In genomic region chr13:31012285-31013024, GRCh38 we compare ENCODE assay signal across 10 cellular contexts.
A peak's percentile ranks its signal among the peaks of the same experiment; 100 is the strongest.
DNase-seq lines count a peak whose midpoint lies in the region; ATAC-seq, FAIRE-seq and TF ChIP-seq lines count a peak whose summit lies in the region.
"Had no signal": no experiment of that assay in that cellular context is flagged by ENCODE, and none has a peak within 500 bp of the region (broad histone marks: within the 10 kb centered on the region; RNA-seq: fewer than 3 reads in every experiment).

No MANE protein-coding gene starts in this region.

- POLR2A ChIA-PET in A549 (lab: Yijun Ruan, JAX) = no interaction called here
- POLR2A ChIA-PET in CD4-positive, alpha-beta T cell (lab: Charles Lee) = no interaction called here

- CTCF ChIA-PET in A549 (lab: Yijun Ruan, JAX) = interaction anchor here (0.8 to 1.8 kb wide), 3 partner anchors 8 to 17 kb away, joined by 3 to 4 read pairs (median 3); no protein-coding TSS in a partner anchor
- CTCF ChIA-PET in CD4-positive, alpha-beta T cell (lab: Charles Lee) = no interaction called here

- intact Hi-C loops in CD4-positive, alpha-beta T cell (cut with DNase I, micrococcal nuclease) = no loop called here

- H3K27me3 ChIP-seq in NT2/D1 (ENCODE audit: insufficient read depth, insufficient read length) = no peaks in the 10 kb centered on the region
- H3K27me3 ChIP-seq in CD4-positive, alpha-beta T cell (ENCODE audit: control insufficient read depth, insufficient read depth, low read length) = no peaks in the 10 kb centered on the region

- no peak for TF ChIP-seq EP300 in A549 (IDR thresholded peaks at IDR 0.05)

- WGBS in A549 (ENCODE audit: missing lambda C conversion rate) = 65% methylated on average over 6 of the region's 6 CpGs

- H3K9me3 ChIP-seq in A549 = no peaks in the 10 kb centered on the region
- H3K9me3 ChIP-seq in NT2/D1 (ENCODE audit: insufficient read depth, low read length) = no peaks in the 10 kb centered on the region
- H3K9me3 ChIP-seq in CD4-positive, alpha-beta T cell (ENCODE audit: control insufficient read depth, low read length) = no peaks in the 10 kb centered on the region

- H3K4me1 ChIP-seq in A549 (no peaks in the 10 kb centered on the region), NT2/D1 (ENCODE audit: insufficient read depth, insufficient read length) (no peaks in the 10 kb centered on the region)

- H3K36me3 Mint-ChIP-seq in CD4-positive, alpha-beta T cell (ENCODE audit: low read depth) = no peaks in the 10 kb centered on the region
- H3K36me3 Mint-ChIP-seq: activated naive CD4-positive, alpha-beta T cell treated with anti-CD3 and anti-CD28 coated beads, Interleukin-2, amount 50 U/mL, for 24 hours had no signal

- TF ChIP-seq RAD21 in A549 (conservative IDR thresholded peaks at IDR 0.05 in 1 of 2, IDR thresholded peaks at IDR 0.05 in 1 of 2) = peak; percentile 44 to 55; a peak in 4 of 5 replicates

- no peak overlapping the region for H3K4me2 ChIP-seq in A549

- ATAC-seq in A549 = no peak
- ATAC-seq in GM18868 (IDR thresholded peaks at IDR 0.05; ENCODE audit: unreplicated experiment) = peak; percentile 54
- no peak for ATAC-seq in HG02763 (IDR thresholded peaks at IDR 0.05; ENCODE audit: unreplicated experiment)
- no peak for ATAC-seq in CD4-positive, alpha-beta T cell (ENCODE audit: poor library complexity)

- FAIRE-seq in A549 (lab: Jason Lieb, UNC) = no peak

- no peak overlapping the region for H3K27ac ChIP-seq in A549
- H3K27ac ChIP-seq in CD4-positive, alpha-beta T cell (ENCODE audit: low read depth, low read length) = no peak overlapping the region

- DNase-seq in A549 (ENCODE audit: low read depth in 1 of 2, low spot score in 1 of 2) (peak in 1 of 2 experiments; percentile 10), NT2/D1 (ENCODE audit: low read depth, low spot score) (peak; percentile 11), fibroblast of pulmonary artery (ENCODE audit: low read depth) (peak; percentile 58), occipital lobe (lab: John Stamatoyannopoulos, UW) (no peak), putamen (ENCODE audit: low spot score) (no peak)
- no peak for DNase-seq in CD4-positive, alpha-beta T cell
- DNase-seq: NCI-H1092 treated with DMSO at 0.1 percent for 48 hours had no signal

- no peaks in the 10 kb centered on the region for H3K36me3 ChIP-seq in NT2/D1 (ENCODE audit: insufficient read depth, insufficient read length, low read length)

- TF ChIP-seq CTCF in A549 (IDR thresholded peaks at IDR 0.05) = peak; percentile 35; the same call in 2 of the 3 replicates
- peak; percentile 56 for TF ChIP-seq CTCF in fibroblast of pulmonary artery (IDR thresholded peaks at IDR 0.05; ENCODE audit: low read length, missing control alignments)
- no peak for TF ChIP-seq CTCF in CD4-positive, alpha-beta T cell (IDR thresholded peaks at IDR 0.05)

- H3K9ac ChIP-seq in NT2/D1 (ENCODE audit: insufficient read length, low read depth) = no peak overlapping the region

- peaks cover 30% of the 10 kb centered on the region for H3K27me3 Mint-ChIP-seq in CD4-positive, alpha-beta T cell

- H3K4me3 ChIP-seq in A549 = no peak overlapping the region
- H3K4me3 ChIP-seq in NT2/D1 (ENCODE audit: insufficient read length, low read depth) = no peak overlapping the region
- H3K4me3 ChIP-seq in fibroblast of pulmonary artery (replicated peaks; ENCODE audit: low read depth, low read length) = no peak overlapping the region

- no peak overlapping the region for H3K27ac Mint-ChIP-seq in CD4-positive, alpha-beta T cell
- H3K27ac Mint-ChIP-seq: activated naive CD4-positive, alpha-beta T cell treated with anti-CD3 and anti-CD28 coated beads, Interleukin-2, amount 50 U/mL, for 24 hours had no signal

- TF ChIP-seq POLR2A in A549 (IDR thresholded peaks at IDR 0.05; ENCODE audit: low read length) = no peak

- no peak overlapping the region for H3K4me3 Mint-ChIP-seq in CD4-positive, alpha-beta T cell
- H3K4me3 Mint-ChIP-seq: activated naive CD4-positive, alpha-beta T cell treated with anti-CD3 and anti-CD28 coated beads, Interleukin-2, amount 50 U/mL, for 24 hours had no signal

- H3K4me1 Mint-ChIP-seq in CD4-positive, alpha-beta T cell (ENCODE audit: low read depth) = no peaks in the 10 kb centered on the region
- H3K4me1 Mint-ChIP-seq: activated naive CD4-positive, alpha-beta T cell treated with anti-CD3 and anti-CD28 coated beads, Interleukin-2, amount 50 U/mL, for 24 hours had no signal

- no peaks in the 10 kb centered on the region for H3K9me3 Mint-ChIP-seq in CD4-positive, alpha-beta T cell
- H3K9me3 Mint-ChIP-seq: activated naive CD4-positive, alpha-beta T cell treated with anti-CD3 and anti-CD28 coated beads, Interleukin-2, amount 50 U/mL, for 24 hours had no signal

TF ChIP-seq in A549, 52 proteins besides CTCF, POLR2A, EP300 and RAD21:
- TF ChIP-seq EHMT2 (IDR thresholded peaks at IDR 0.05; ENCODE audit: low read depth) (no peak), SMC3 (IDR thresholded peaks at IDR 0.05) (peak; percentile 18; the same call in 1 of the 3 replicates)

Comparison
In these comparisons a context has a peak if more than half of its experiments do, and no peak if none do; other contexts are left out.
1. DNase-seq: peak in NT2/D1 (single experiment) and fibroblast of pulmonary artery (single experiment); none in occipital lobe (single experiment), CD4-positive, alpha-beta T cell (0 of 10) and putamen (single experiment).